ENCODE assay signal across 16 cellular contexts in genomic region chr15:59191855-59192237, GRCh38. TPM values are rescaled to one million over a fixed set of nuclear protein-coding genes. Genes with fewer than 3 reads are reported as not detected.
DNase-seq lines count a peak whose midpoint lies in the region; ATAC-seq, FAIRE-seq and TF ChIP-seq lines count a peak whose summit lies in the region.
"Had no signal": no experiment of that assay in that cellular context is flagged by ENCODE, and none has a peak within 500 bp of the region (broad histone marks: within the 10 kb centered on the region; RNA-seq: fewer than 3 reads in every experiment).

No MANE protein-coding gene starts in this region.

- H3K4me1 ChIP-seq in A549 (peaks cover 37% of the 10 kb centered on the region), hepatocyte (ENCODE audit: insufficient read depth) (no peaks in the 10 kb centered on the region)

- ATAC-seq in A549: peak; percentile 93
- no peak for ATAC-seq in HG03108 (IDR thresholded peaks at IDR 0.05; ENCODE audit: unreplicated experiment)
- ATAC-seq: K562 had no signal

- no peaks in the 10 kb centered on the region for H4K20me1 ChIP-seq in hepatocyte (ENCODE audit: insufficient read depth, poor library complexity, severe bottlenecking)

- H3K9me3 ChIP-seq in A549 (peaks cover 9% of the 10 kb centered on the region; the same call in 2 of the 3 replicates), hepatocyte (ENCODE audit: low read depth) (no peaks in the 10 kb centered on the region)

- H3K27me3 Mint-ChIP-seq in T-helper 2 cell treated with Interferon-gamma antibody and Interleukin-4, amounts not matched to agents 5 μg/mL and 100 μg/mL, for 36 hours (ENCODE audit: low read depth): no peaks in the 10 kb centered on the region

- H3K27me3 ChIP-seq in hepatocyte: no peaks in the 10 kb centered on the region

- TF ChIP-seq POLR2A in A549 (IDR thresholded peaks at IDR 0.05; ENCODE audit: low read length): no peak

- no peak overlapping the region for H2AFZ ChIP-seq in hepatocyte

- peak; percentile 56 for FAIRE-seq in A549 (lab: Jason Lieb, UNC)
- FAIRE-seq: A204.1, GM19239, K562 had no signal

- H3K9me3 Mint-ChIP-seq in T-helper 2 cell treated with Interferon-gamma antibody and Interleukin-4, amounts not matched to agents 5 μg/mL and 100 μg/mL, for 36 hours: no peaks in the 10 kb centered on the region
- H3K9me3 Mint-ChIP-seq: activated naive CD4-positive, alpha-beta T cell treated with anti-CD3 and anti-CD28 coated beads, Interleukin-2, amount 10 ng/mL, durations not matched to agents 7 days and 5 days had no signal

- H3K4me3 Mint-ChIP-seq in T-helper 2 cell treated with Interferon-gamma antibody and Interleukin-4, amounts not matched to agents 5 μg/mL and 100 μg/mL, for 36 hours: no peak overlapping the region
- H3K4me3 Mint-ChIP-seq: activated naive CD4-positive, alpha-beta T cell treated with anti-CD3 and anti-CD28 coated beads, Interleukin-2, amount 10 ng/mL, durations not matched to agents 7 days and 5 days had no signal

- H3K4me2 ChIP-seq in A549: peak overlapping the region; percentile 82
- no peak overlapping the region for H3K4me2 ChIP-seq in hepatocyte

- no peaks in the 10 kb centered on the region for H3K79me2 ChIP-seq in hepatocyte

- H3K36me3 Mint-ChIP-seq in T-helper 2 cell treated with Interferon-gamma antibody and Interleukin-4, amounts not matched to agents 5 μg/mL and 100 μg/mL, for 36 hours (ENCODE audit: low read depth): peaks cover 17% of the 10 kb centered on the region

- peak; percentile 52 to 73; a peak in 3 of 5 replicates for TF ChIP-seq EP300 in A549 (IDR thresholded peaks at IDR 0.05)

- peak; percentile 11 to 36; a peak in 2 of 5 replicates for TF ChIP-seq RAD21 in A549 (conservative IDR thresholded peaks at IDR 0.05 in 1 of 2, IDR thresholded peaks at IDR 0.05 in 1 of 2)

- H3K36me3 ChIP-seq in hepatocyte (replicated peaks; ENCODE audit: insufficient read depth, low read depth): peaks cover 9% of the 10 kb centered on the region

- H3K27ac Mint-ChIP-seq in T-helper 2 cell treated with Interferon-gamma antibody and Interleukin-4, amounts not matched to agents 5 μg/mL and 100 μg/mL, for 36 hours: no peak overlapping the region
- H3K27ac Mint-ChIP-seq: activated naive CD4-positive, alpha-beta T cell treated with anti-CD3 and anti-CD28 coated beads, Interleukin-2, amount 10 ng/mL, durations not matched to agents 7 days and 5 days had no signal

- peak overlapping the region; percentile 23; the same call in 1 of the 3 replicates for H3K4me3 ChIP-seq in A549
- no peak overlapping the region for H3K4me3 ChIP-seq in hepatocyte
- H3K4me3 ChIP-seq: K562 had no signal

- H3K27ac ChIP-seq in A549 (peak overlapping the region; percentile 87 to 91), hepatocyte (peak overlapping the region; percentile 67)

- H3K4me1 Mint-ChIP-seq in T-helper 2 cell treated with Interferon-gamma antibody and Interleukin-4, amounts not matched to agents 5 μg/mL and 100 μg/mL, for 36 hours (ENCODE audit: low read depth): no peaks in the 10 kb centered on the region
- H3K4me1 Mint-ChIP-seq: activated naive CD4-positive, alpha-beta T cell treated with anti-CD3 and anti-CD28 coated beads, Interleukin-2, amount 10 ng/mL, durations not matched to agents 7 days and 5 days had no signal

- POLR2A ChIA-PET in A549 (lab: Yijun Ruan, JAX): interaction anchor here (0.7 to 1.1 kb wide), 2 partner anchors 16 to 181 kb away, joined by 4 read pairs; partner anchors contain the start of gene MYO1E

- 7% methylated on average over 6 of the region's 6 CpGs for WGBS in A549 (ENCODE audit: missing lambda C conversion rate)
- WGBS in hepatocyte (ENCODE audit: low lambda C conversion rate, missing lambda C conversion rate): 34% methylated on average over 6 of the region's 6 CpGs

- CTCF ChIA-PET in A549 (lab: Yijun Ruan, JAX): interaction anchor here (1.3 to 1.9 kb wide), 3 partner anchors 22 to 302 kb away, joined by 4 to 5 read pairs (median 5); no protein-coding TSS in a partner anchor

- DNase-seq in A549 (ENCODE audit: low read depth in 1 of 2, low spot score in 1 of 2) (peak; percentile 80 to 86), HS-27A (ENCODE audit: low read depth) (peak; percentile 93), astrocyte of the hippocampus (ENCODE audit: low read depth, low spot score) (peak; percentile 85), hepatocyte (ENCODE audit: low spot score) (peak; percentile 65), DMS153 (lab: John Stamatoyannopoulos, UW) (no peak)
- DNase-seq in T-helper 2 cell treated with Interferon-gamma antibody and Interleukin-4, amounts not matched to agents 5 μg/mL and 100 μg/mL, for 36 hours (ENCODE audit: low spot score): no peak
- DNase-seq in activated effector memory CD4-positive, alpha-beta T cell treated with Interleukin-2 at 50 U/mL for 16 hours: no peak
- DNase-seq: activated CD4-positive, alpha-beta T cell treated with anti-CD3 and anti-CD28 coated beads for 48 hours; activated naive CD4-positive, alpha-beta T cell treated with anti-CD3 and anti-CD28 coated beads, Interleukin-2, amount 10 ng/mL, durations not matched to agents 7 days and 5 days; NCI-H2171 treated with DMSO at 0.1 percent for 48 hours; SHP77 treated with DMSO at 0.1 percent for 48 hours had no signal

- no peak for TF ChIP-seq CTCF in A549 (IDR thresholded peaks at IDR 0.05)
- no peak for TF ChIP-seq CTCF in hepatocyte (IDR thresholded peaks at IDR 0.05; ENCODE audit: poor library complexity)

- no peaks in the 10 kb centered on the region for H3K9me2 ChIP-seq in hepatocyte (replicated peaks; ENCODE audit: insufficient read depth)

TF ChIP-seq in A549, 52 proteins besides CTCF, POLR2A, EP300 and RAD21:
- TF ChIP-seq GATA3 (IDR thresholded peaks at IDR 0.05; ENCODE audit: borderline replicate concordance): peak; percentile 55; the same call in 1 of the 2 replicates
- TF ChIP-seq ELK1 (IDR thresholded peaks at IDR 0.05; ENCODE audit: low read depth, low read length): no peak
- TF ChIP-seq, protein P1, sequence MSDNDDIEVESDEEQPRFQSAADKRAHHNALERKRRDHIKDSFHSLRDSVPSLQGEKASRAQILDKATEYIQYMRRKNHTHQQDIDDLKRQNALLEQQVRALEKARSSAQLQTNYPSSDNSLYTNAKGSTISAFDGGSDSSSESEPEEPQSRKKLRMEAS (IDR thresholded peaks at IDR 0.05): peak; percentile 63
- peak; percentile 29; the same call in 1 of the 2 replicates for TF ChIP-seq HOXB13 (CRISPR knock-in tag; IDR thresholded peaks at IDR 0.05; ENCODE audit: low read depth)
- peak; percentile 37; the same call in 2 of the 3 replicates for TF ChIP-seq SMC3 (IDR thresholded peaks at IDR 0.05)
- TF ChIP-seq MAFK (IDR thresholded peaks at IDR 0.05; ENCODE audit: partially characterized antibody): peak; percentile 33
- TF ChIP-seq TP53 (CRISPR knock-in tag; IDR thresholded peaks at IDR 0.05): no peak
- no peak for TF ChIP-seq EHF (CRISPR knock-in tag; IDR thresholded peaks at IDR 0.05)
- peak; percentile 66 to 71; a peak in 3 of 5 replicates for TF ChIP-seq JUN (IDR thresholded peaks at IDR 0.05)
- TF ChIP-seq JUNB (IDR thresholded peaks at IDR 0.05): peak; percentile 71
- TF ChIP-seq, protein P2, sequence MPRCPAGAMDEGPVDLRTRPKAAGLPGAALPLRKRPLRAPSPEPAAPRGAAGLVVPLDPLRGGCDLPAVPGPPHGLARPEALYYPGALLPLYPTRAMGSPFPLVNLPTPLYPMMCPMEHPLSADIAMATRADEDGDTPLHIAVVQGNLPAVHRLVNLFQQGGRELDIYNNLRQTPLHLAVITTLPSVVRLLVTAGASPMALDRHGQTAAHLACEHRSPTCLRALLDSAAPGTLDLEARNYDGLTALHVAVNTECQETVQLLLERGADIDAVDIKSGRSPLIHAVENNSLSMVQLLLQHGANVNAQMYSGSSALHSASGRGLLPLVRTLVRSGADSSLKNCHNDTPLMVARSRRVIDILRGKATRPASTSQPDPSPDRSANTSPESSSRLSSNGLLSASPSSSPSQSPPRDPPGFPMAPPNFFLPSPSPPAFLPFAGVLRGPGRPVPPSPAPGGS (IDR thresholded peaks at IDR 0.05): peak; percentile 76; the same call in 1 of the 3 replicates
- peak; percentile 79 to 95 for TF ChIP-seq CEBPB (IDR thresholded peaks at IDR 0.05)
- no peak for TF ChIP-seq FOSB (CRISPR knock-in tag; IDR thresholded peaks at IDR 0.05)
- peak; percentile 85 for TF ChIP-seq FOSL2 (IDR thresholded peaks at IDR 0.05)
- TF ChIP-seq FOSL2 (CRISPR knock-in tag; IDR thresholded peaks at IDR 0.05): peak; percentile 76

RNA-seq across cellular contexts. Expression of gene LDHAL6B, which starts 14.8 kb away (rescaled TPM):
- polyA plus RNA-seq in A549 (2011; rRNA removed) (not detected in 2 replicates), A549 (2017; fragmentation: RNase III; extraction: RNeasy Plus Mini Kit Qiagen cat#74134 plus additional on column Dnase treatment) (not detected in 3 replicates), hepatocyte (0.17 TPM in 1 of 2 replicates, not detected in the other)
- polyA plus RNA-seq in A549 (2012; cell fraction: cytosol; rRNA removed): not detected in 2 replicates
- 0.05 TPM in 1 of 2 replicates, not detected in the other for polyA plus RNA-seq in A549 (2012; cell fraction: nucleus; rRNA removed)
- not detected in 2 replicates for polyA minus RNA-seq in A549 (2011; rRNA and poly(A)+ RNA removed)
- not detected in 2 replicates for total RNA-seq in hepatocyte
- total RNA-seq: K562, liver had no signal
- polyA plus RNA-seq: K562, liver had no signal

Comparison
In these comparisons a context has a peak if more than half of its experiments do, and no peak if none do; other contexts are left out.
1. DNase-seq: peak in A549 (2 of 2), HS-27A (single experiment), astrocyte of the hippocampus (single experiment) and hepatocyte (single experiment); none in T-helper 2 cell treated with Interferon-gamma antibody and Interleukin-4, amounts not matched to agents 5 μg/mL and 100 μg/mL, for 36 hours (single experiment), activated effector memory CD4-positive, alpha-beta T cell treated with Interleukin-2 at 50 U/mL for 16 hours (single experiment) and DMS153 (single experiment).